ENCODE assay signal across 12 cellular contexts in the genomic region with DNA sequence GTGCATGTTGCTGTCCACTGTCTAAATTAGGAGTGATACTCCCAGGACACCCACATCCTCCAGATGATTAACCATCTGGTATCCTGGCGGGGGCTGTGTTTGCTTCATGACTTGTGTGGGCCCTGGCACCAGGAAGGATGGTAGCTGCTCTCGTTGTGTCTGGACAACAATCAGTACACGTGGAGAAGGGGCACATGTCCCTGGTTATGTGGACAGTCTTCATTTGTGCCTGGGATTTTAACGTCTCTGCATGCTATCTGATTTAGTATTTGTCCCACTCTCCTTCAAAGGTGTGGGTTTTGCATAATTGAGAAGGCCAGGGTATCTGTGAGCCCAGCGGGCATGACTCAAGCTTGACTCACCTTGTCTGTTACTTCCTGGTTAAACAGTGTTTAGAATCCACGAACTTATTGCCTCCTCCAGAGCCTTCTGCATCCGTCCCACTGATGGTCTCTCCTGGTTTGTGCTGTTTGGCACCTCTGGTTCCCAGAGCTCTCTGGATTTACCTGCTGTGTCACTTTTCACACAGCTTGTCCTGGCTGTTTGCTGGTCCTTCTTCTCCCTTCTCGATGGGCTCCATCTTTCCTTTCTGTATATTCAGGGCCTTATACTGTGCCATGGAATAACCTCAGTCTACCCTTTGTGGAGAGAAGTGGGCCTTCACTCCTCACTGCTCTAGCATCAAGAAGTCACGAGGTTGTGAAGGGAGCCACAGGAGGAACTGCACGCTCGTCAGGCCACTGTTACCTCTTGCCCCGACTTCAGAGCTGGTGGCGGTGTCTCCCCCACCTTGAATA. TPM values are rescaled to one million over a fixed set of nuclear protein-coding genes. Genes with fewer than 3 reads are reported as not detected.
DNase-seq lines count a peak whose midpoint lies in the region; ATAC-seq, FAIRE-seq and TF ChIP-seq lines count a peak whose summit lies in the region.
"Had no signal": no experiment of that assay in that cellular context is flagged by ENCODE, and none has a peak within 500 bp of the region (broad histone marks: within the 10 kb centered on the region; RNA-seq: fewer than 3 reads in every experiment).

No MANE protein-coding gene starts in this region.

- H3K27me3 ChIP-seq in pancreas: no peaks in the 10 kb centered on the region

- TF ChIP-seq POLR2A in GM12892 (IDR thresholded peaks at IDR 0.05; ENCODE audit: low read depth, low read length): no peak

- peak overlapping the region in 2 of 4 donors; percentile 52 to 54 for H3K27ac ChIP-seq in pancreas
- H3K27ac ChIP-seq: lower lobe of right lung had no signal

- ATAC-seq in pancreas: peak in 3 of 4 donors; percentile 60 to 91 (median 87)
- no peak for ATAC-seq in GM21423 (IDR thresholded peaks at IDR 0.05; ENCODE audit: unreplicated experiment)

- H3K36me3 Mint-ChIP-seq in activated CD4-positive, alpha-beta T cell treated with anti-CD3 and anti-CD28 coated beads, Interleukin-2, amount 10 ng/mL, durations not matched to agents 7 days and 5 days (ENCODE audit: low read depth): no peaks in the 10 kb centered on the region
- H3K36me3 Mint-ChIP-seq in chondrocyte (ENCODE audit: low read depth): peaks cover 2% of the 10 kb centered on the region

- intact Hi-C loops in pancreas (cut with DNase I): no loop called here

- TF ChIP-seq CTCF in chondrocyte (IDR thresholded peaks at IDR 0.05): no peak
- TF ChIP-seq CTCF in pancreas (IDR thresholded peaks at IDR 0.05): no peak

- no peaks in the 10 kb centered on the region for H3K9me3 Mint-ChIP-seq in activated CD4-positive, alpha-beta T cell treated with anti-CD3 and anti-CD28 coated beads, Interleukin-2, amount 10 ng/mL, durations not matched to agents 7 days and 5 days
- no peaks in the 10 kb centered on the region for H3K9me3 Mint-ChIP-seq in chondrocyte (ENCODE audit: low read depth)

- CTCF ChIA-PET in activated CD4-positive, alpha-beta T cell treated with anti-CD3 and anti-CD28 coated beads, Interleukin-2, amount 10 ng/mL, durations not matched to agents 7 days and 5 days (lab: Charles Lee): no interaction called here

- H3K4me3 ChIP-seq in pancreas: no peak overlapping the region
- H3K4me3 ChIP-seq: lower lobe of right lung had no signal

- no peaks in the 10 kb centered on the region for H3K36me3 ChIP-seq in pancreas
- H3K36me3 ChIP-seq: lower lobe of right lung had no signal

- H3K4me3 Mint-ChIP-seq in activated CD4-positive, alpha-beta T cell treated with anti-CD3 and anti-CD28 coated beads, Interleukin-2, amount 10 ng/mL, durations not matched to agents 7 days and 5 days: no peak overlapping the region
- no peak overlapping the region for H3K4me3 Mint-ChIP-seq in chondrocyte (ENCODE audit: unreplicated experiment)

- peak overlapping the region; percentile 23 for H3K27ac Mint-ChIP-seq in activated CD4-positive, alpha-beta T cell treated with anti-CD3 and anti-CD28 coated beads, Interleukin-2, amount 10 ng/mL, durations not matched to agents 7 days and 5 days
- peak overlapping the region; percentile 80 for H3K27ac Mint-ChIP-seq in chondrocyte (ENCODE audit: unreplicated experiment)

- no peaks in the 10 kb centered on the region for H3K9me3 ChIP-seq in pancreas
- H3K9me3 ChIP-seq: lower lobe of right lung had no signal

- POLR2A ChIA-PET in activated CD4-positive, alpha-beta T cell treated with anti-CD3 and anti-CD28 coated beads, Interleukin-2, amount 10 ng/mL, durations not matched to agents 7 days and 5 days (lab: Charles Lee): no interaction called here

- peaks cover 9% of the 10 kb centered on the region for H3K27me3 Mint-ChIP-seq in activated CD4-positive, alpha-beta T cell treated with anti-CD3 and anti-CD28 coated beads, Interleukin-2, amount 10 ng/mL, durations not matched to agents 7 days and 5 days
- no peaks in the 10 kb centered on the region for H3K27me3 Mint-ChIP-seq in chondrocyte (ENCODE audit: low read depth)

- 76 to 79% methylated on average over 13 of the region's 13 CpGs for WGBS in pancreas, 2 donors

- no peaks in the 10 kb centered on the region for H3K4me1 Mint-ChIP-seq in activated CD4-positive, alpha-beta T cell treated with anti-CD3 and anti-CD28 coated beads, Interleukin-2, amount 10 ng/mL, durations not matched to agents 7 days and 5 days
- H3K4me1 Mint-ChIP-seq in chondrocyte (ENCODE audit: low read depth): peaks cover 65% of the 10 kb centered on the region

- H3K4me1 ChIP-seq in pancreas: no peaks in the 10 kb centered on the region
- H3K4me1 ChIP-seq: lower lobe of right lung had no signal

- FAIRE-seq in pancreas (lab: Jason Lieb, UNC) (no peak), GM12892 (lab: Jason Lieb, UNC) (no peak)

- no peak for DNase-seq in activated CD4-positive, alpha-beta T cell treated with anti-CD3 and anti-CD28 coated beads, Interleukin-2, amount 10 ng/mL, durations not matched to agents 7 days and 5 days
- no peak for DNase-seq in activated CD4-positive, alpha-beta T cell treated with anti-CD3 and anti-CD28 coated beads, Interleukin-2, amount 50 U/mL, for 4 hours
- peak; percentile 85 for DNase-seq in M059J (ENCODE audit: low read depth)
- DNase-seq in chondrocyte (ENCODE audit: low spot score): no peak
- DNase-seq in pancreas: no peak
- no peak for DNase-seq in NCI-H446 (lab: John Stamatoyannopoulos, UW)
- no peak for DNase-seq in GM12892 (ENCODE audit: insufficient read length)
- DNase-seq: activated CD4-positive, CD25-positive, alpha-beta regulatory T cell treated with anti-CD3 and anti-CD28 coated beads, Interleukin-2, amount 50 U/mL, for 72 hours; lower lobe of right lung; NCI-H1417; retina had no signal

RNA-seq across cellular contexts. Expression of gene ARNT2, which starts 32.5 kb away (rescaled TPM):
- total RNA-seq in activated CD4-positive, alpha-beta T cell treated with anti-CD3 and anti-CD28 coated beads, Interleukin-2, amount 10 ng/mL, durations not matched to agents 7 days and 5 days: not detected
- total RNA-seq in M059J (2014; rRNA removed; shearing (Covaris generic)): 2.2 and 3.1 TPM in 2 replicates
- total RNA-seq in chondrocyte (20.2 to 30.7 TPM (median 22.3 TPM) in 3 replicates), pancreas (10 to 100 TPM in 1 of 6 donors, 1 to 10 TPM in 5; 2.1 to 18.1 (median 5.4) TPM)
- 1 to 10 TPM; 3.5 to 9.5 TPM for polyA plus RNA-seq in pancreas
- polyA plus RNA-seq in GM12892 (2012; ENCODE audit: missing spikeins): 0.19 TPM
